24 cellular contexts compared by ENCODE assay signal in genomic region chr2:174266288-174266687, GRCh38.
"Had no signal": no experiment of that assay in that cellular context is flagged by ENCODE, and none has a peak within 500 bp of the region (broad histone marks: within the 10 kb centered on the region; RNA-seq: fewer than 3 reads in every experiment).

No MANE protein-coding gene starts in this region.

- H3K27ac ChIP-seq: KMS-11, SJSA1, SK-N-MC had no signal

- DNase-seq: IMR-90, Kasumi-1, MV-4-11, NCI-H1048, NCI-H1105, NCI-H1417, NCI-H1436 treated with DMSO at 0.1 percent for 48 hours, NCI-H1694, NCI-H187 treated with DMSO at 0.1 percent for 48 hours, NCI-H2029 treated with DMSO at 0.1 percent for 48 hours, NCI-H2227 treated with DMSO at 0.1 percent for 48 hours, NCI-H446, NCI-H510A, NCI-H524 treated with DMSO at 0.1 percent for 48 hours, NCI-H69, NCI-H774, Right ventricle myocardium superior, RPMI8226, SIG-M5 had no signal

- H3K9me3 ChIP-seq: SJSA1 had no signal

- FAIRE-seq: HepG2, RCC 7860 had no signal

- H3K27me3 ChIP-seq: SJSA1 had no signal

- H3K4me3 ChIP-seq: SJSA1, SK-N-MC had no signal

- H3K36me3 ChIP-seq: SJSA1 had no signal

- ATAC-seq: HepG2 had no signal

- H3K9ac ChIP-seq: KMS-11 had no signal

- H3K4me2 ChIP-seq: KMS-11 had no signal
